Comparison of ENCODE assay signal across 9 cellular contexts in the genomic region with DNA sequence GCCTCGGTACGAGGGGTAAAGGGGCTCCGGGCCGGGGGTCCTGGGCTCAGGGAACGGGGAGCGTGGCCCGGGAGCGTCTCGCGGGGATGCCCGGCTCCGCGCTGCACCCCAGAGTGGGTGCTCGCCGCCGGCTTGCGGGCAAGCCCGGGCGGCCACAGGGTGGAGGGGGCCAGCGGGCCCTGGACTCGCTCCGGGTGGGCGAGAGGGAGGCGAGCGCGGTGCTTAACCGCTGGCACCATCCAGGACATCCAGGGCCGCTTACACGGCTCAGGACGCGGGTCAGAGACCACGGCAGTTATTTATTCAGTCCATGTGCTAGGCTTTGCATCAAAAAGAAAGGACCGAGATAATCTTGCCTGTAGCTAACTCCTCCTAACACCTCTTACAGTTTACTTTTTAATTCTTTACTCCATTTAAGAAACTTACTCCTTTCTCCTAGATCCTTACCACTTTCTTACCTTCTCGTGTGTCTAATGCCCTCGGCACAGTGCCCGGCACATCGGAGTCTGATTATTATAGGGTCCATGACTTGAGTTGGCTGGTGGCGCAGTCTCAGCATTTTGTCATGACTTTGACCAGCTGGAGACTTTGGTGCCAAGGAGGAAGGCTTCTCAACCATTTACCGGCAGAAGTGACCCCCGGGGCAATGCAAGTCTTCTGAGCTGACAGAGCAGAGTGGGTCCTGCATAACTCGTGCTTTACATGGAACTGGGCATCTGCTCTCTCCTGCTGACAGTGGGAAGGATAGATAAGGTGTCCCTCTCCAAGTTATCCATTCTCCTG. TPM values are rescaled to one million over a fixed set of nuclear protein-coding genes. Genes with fewer than 3 reads are reported as not detected.
DNase-seq lines count a peak whose midpoint lies in the region; ATAC-seq, FAIRE-seq and TF ChIP-seq lines count a peak whose summit lies in the region.
"Had no signal": no experiment of that assay in that cellular context is flagged by ENCODE, and none has a peak within 500 bp of the region (broad histone marks: within the 10 kb centered on the region; RNA-seq: fewer than 3 reads in every experiment).

No MANE protein-coding gene starts in this region.

- H3K36me3 ChIP-seq in Caco-2 (ENCODE audit: control insufficient read depth, insufficient read depth, low read length) (peaks cover 2% of the 10 kb centered on the region), MG63 (no peaks in the 10 kb centered on the region)

- peak overlapping the region; percentile 97 for H3K4me3 Mint-ChIP-seq in Caco-2 (ENCODE audit: unreplicated experiment)
- H3K4me3 Mint-ChIP-seq in central memory CD8-positive, alpha-beta T cell = peak overlapping the region; percentile 93

- no peak for TF ChIP-seq CTCF in Caco-2 (IDR thresholded peaks at IDR 0.05; ENCODE audit: insufficient read depth in 1 of 2, low read depth in 1 of 2, low read length in 1 of 2, severe bottlenecking in 1 of 2, unreplicated experiment in 1 of 2)

- no peaks in the 10 kb centered on the region for H3K9me3 Mint-ChIP-seq in Caco-2 (ENCODE audit: unreplicated experiment)
- H3K9me3 Mint-ChIP-seq in central memory CD8-positive, alpha-beta T cell = no peaks in the 10 kb centered on the region

- H3K4me1 ChIP-seq in Caco-2 = peaks cover 20% of the 10 kb centered on the region

- no peaks in the 10 kb centered on the region for H3K27me3 Mint-ChIP-seq in Caco-2 (ENCODE audit: insufficient read depth, unreplicated experiment)
- H3K27me3 Mint-ChIP-seq in central memory CD8-positive, alpha-beta T cell = no peaks in the 10 kb centered on the region

- POLR2A ChIA-PET in Caco-2 (lab: Charles Lee) = interaction anchor here (0.7 to 1.6 kb wide), 7 partner anchors 11 to 172 kb away, joined by 3 to 12 read pairs (median 7); partner anchors contain the start of gene MXD1

- CTCF ChIA-PET in Caco-2 (lab: Charles Lee) = interaction anchor here (1.0 to 3.0 kb wide), 5 partner anchors 11 to 74 kb away, joined by 3 to 52 read pairs (median 6); no protein-coding TSS in a partner anchor

- H3K4me1 Mint-ChIP-seq in Caco-2 (ENCODE audit: low read depth, unreplicated experiment) = peaks cover 23% of the 10 kb centered on the region
- peaks cover 37% of the 10 kb centered on the region for H3K4me1 Mint-ChIP-seq in central memory CD8-positive, alpha-beta T cell

- intact Hi-C loops in Caco-2 (cut with micrococcal nuclease; ENCODE audit: unreplicated experiment) = loop anchor here (2.0 kb wide), 1 partner anchor 22 kb away; no protein-coding TSS in a partner anchor

- peak; percentile 28 for ATAC-seq in GM21526 (IDR thresholded peaks at IDR 0.05; ENCODE audit: low FRiP score, unreplicated experiment)
- peak; percentile 35 for ATAC-seq in central memory CD8-positive, alpha-beta T cell (replicated peaks; ENCODE audit: extremely low read depth, poor library complexity, severe bottlenecking)

- H3K4me3 ChIP-seq in Caco-2 (ENCODE audit: low read depth, low read length) = peak overlapping the region; percentile 78
- peak overlapping the region; percentile 67 for H3K4me3 ChIP-seq in MG63

- H3K9me3 ChIP-seq in Caco-2 = no peaks in the 10 kb centered on the region
- H3K9me3 ChIP-seq in MG63 = no peaks in the 10 kb centered on the region; the same call in 1 of the 2 replicates

- BruUV-seq in Caco-2 (replicated peaks; lab: Mats Ljungman, UMichigan) = TSS peak; percentile 42

- peak overlapping the region; percentile 96 for H3K27ac Mint-ChIP-seq in Caco-2 (ENCODE audit: unreplicated experiment)
- peak overlapping the region; percentile 91 for H3K27ac Mint-ChIP-seq in central memory CD8-positive, alpha-beta T cell (ENCODE audit: low read depth)

- no peak for DNase-seq in Caco-2
- DNase-seq in MG63 = peak; percentile 41
- no peak for DNase-seq in central memory CD8-positive, alpha-beta T cell (ENCODE audit: low spot score in 2 of 2)
- peak; percentile 33 to 41 for DNase-seq in lung microvascular endothelial cell (ENCODE audit: low read depth in 2 of 2)
- peak; percentile 23 for DNase-seq in urothelium cell line (ENCODE audit: low spot score)
- no peak for DNase-seq in GOT3 (lab: John Stamatoyannopoulos, UW)
- DNase-seq in NCI-H345 (lab: John Stamatoyannopoulos, UW) = no peak

- no peak for FAIRE-seq in urothelium cell line (lab: Jason Lieb, UNC)
- FAIRE-seq: TTC549 had no signal

- H3K27me3 ChIP-seq in Caco-2 (replicated peaks; ENCODE audit: control insufficient read depth, insufficient read depth, low read length) (no peaks in the 10 kb centered on the region), MG63 (no peaks in the 10 kb centered on the region)

- H3K36me3 Mint-ChIP-seq in Caco-2 (ENCODE audit: insufficient read depth, unreplicated experiment) = peaks cover 14% of the 10 kb centered on the region
- H3K36me3 Mint-ChIP-seq in central memory CD8-positive, alpha-beta T cell (ENCODE audit: insufficient read depth) = peaks cover 9% of the 10 kb centered on the region

RNA-seq across cellular contexts. Expression of gene ANXA4, which starts 0.4 kb away (rescaled TPM):
- total RNA-seq in Caco-2 (2022) = 90.8 and 92.0 TPM in 2 replicates
- 40.6 and 40.7 TPM in 2 replicates for total RNA-seq in MG63 (2014; rRNA removed; shearing (Covaris generic); ENCODE audit: low replicate concordance)
- 41.8 and 52.2 TPM in 2 replicates for total RNA-seq in lung microvascular endothelial cell

Comparison
In these comparisons a context has a peak if more than half of its experiments do, and no peak if none do; other contexts are left out.
1. DNase-seq: peak in MG63 (single experiment), lung microvascular endothelial cell (2 of 2) and urothelium cell line (single experiment); none in Caco-2 (0 of 2), central memory CD8-positive, alpha-beta T cell (0 of 2), GOT3 (single experiment) and NCI-H345 (single experiment).